22 cellular contexts compared by ENCODE assay signal in genomic region chr1:184225501-184226487, GRCh38.
DNase-seq lines count a peak whose midpoint lies in the region; ATAC-seq and TF ChIP-seq lines count a peak whose summit lies in the region.
"Had no signal": no experiment of that assay in that cellular context is flagged by ENCODE, and none has a peak within 500 bp of the region (broad histone marks: within the 10 kb centered on the region; RNA-seq: fewer than 3 reads in every experiment).

No MANE protein-coding gene starts in this region.

- TF ChIP-seq RAD21 in IMR-90 (IDR thresholded peaks at IDR 0.05; ENCODE audit: low read length): no peak
- TF ChIP-seq RAD21 in neural cell (conservative IDR thresholded peaks at IDR 0.05): no peak

- CTCF ChIA-PET in IMR-90 (lab: Yijun Ruan, JAX) (interaction anchor here (0.7 to 2.1 kb wide), 2 partner anchors 15 to 150 kb away, joined by 3 to 6 read pairs; no protein-coding TSS in a partner anchor), MCF 10A (lab: Yijun Ruan, JAX) (interaction anchor here (0.6 to 7.0 kb wide), 11 partner anchors 10 to 466 kb away, joined by 3 to 122 read pairs (median 9); no protein-coding TSS in a partner anchor)

- no peak for TF ChIP-seq POLR2A in IMR-90 (IDR thresholded peaks at IDR 0.05; ENCODE audit: low read depth, low read length)

- dilution Hi-C loops in IMR-90 (cut with HindIII; ENCODE audit: low sequenced_read_pairs, unreplicated experiment): no loop called here

- no peak overlapping the region for H4K5ac ChIP-seq in IMR-90 (ENCODE audit: low read depth, low read length)

- no peak overlapping the region for H3K23ac ChIP-seq in IMR-90 (ENCODE audit: low read depth, low read length)

- H3K27ac Mint-ChIP-seq in brain (peak overlapping the region in 4 of 5 experiments; percentile 81 to 96 (median 90)), MCF 10A (ENCODE audit: low read depth, unreplicated experiment) (no peak overlapping the region)
- H3K27ac Mint-ChIP-seq: CD4-positive, alpha-beta T cell had no signal

- H3K9me2 ChIP-seq in neural cell (ENCODE audit: insufficient read depth, low read length): no peaks in the 10 kb centered on the region
- H3K9me2 ChIP-seq: SK-N-SH had no signal

- no peaks in the 10 kb centered on the region for H3K79me1 ChIP-seq in IMR-90 (ENCODE audit: low read depth in 1 of 2, low read length in 2 of 2)

- DNase-seq in IMR-90 (no peak), retina (peak; percentile 45), MCF 10A (ENCODE audit: unreplicated experiment) (no peak)
- DNase-seq: CD4-positive, alpha-beta T cell; COR-L47; DMS79; KG1; NCI-H1105; NCI-H446; NCI-H69; PC-9; RPMI8226; SHP77; SK-N-SH had no signal

- no peaks in the 10 kb centered on the region for H4K20me1 ChIP-seq in IMR-90 (ENCODE audit: insufficient read depth, low read length)
- H4K20me1 ChIP-seq in neural cell (ENCODE audit: insufficient read depth): no peaks in the 10 kb centered on the region
- H4K20me1 ChIP-seq: BLaER1 had no signal

- no peak overlapping the region for H2BK120ac ChIP-seq in IMR-90 (ENCODE audit: low read depth, low read length)

- H2BK15ac ChIP-seq in IMR-90 (ENCODE audit: low read depth, low read length): no peak overlapping the region

- TF ChIP-seq CTCF in IMR-90 (conservative IDR thresholded peaks at IDR 0.05; ENCODE audit: low read depth, low read length) (no peak), brain (conservative IDR thresholded peaks at IDR 0.05) (no peak), neural cell (IDR thresholded peaks at IDR 0.05; ENCODE audit: poor library complexity, severe bottlenecking) (no peak), MCF 10A (IDR thresholded peaks at IDR 0.05; ENCODE audit: unreplicated experiment) (no peak)

- no peak overlapping the region for H3K14ac ChIP-seq in IMR-90 (replicated peaks; ENCODE audit: low read depth, low read length)

- peak; percentile 77 for TF ChIP-seq EP300 in neural cell (conservative IDR thresholded peaks at IDR 0.05; ENCODE audit: poor library complexity, severe bottlenecking)

- H3F3A ChIP-seq in neural cell (ENCODE audit: insufficient read depth, low read length, poor library complexity, severe bottlenecking): no peaks in the 10 kb centered on the region

- H3K9me3 Mint-ChIP-seq in brain (peaks cover 0 to 5% (median 3%) of the 10 kb centered on the region in 5 experiments), MCF 10A (ENCODE audit: unreplicated experiment) (no peaks in the 10 kb centered on the region)
- H3K9me3 Mint-ChIP-seq: CD4-positive, alpha-beta T cell had no signal

- no peak overlapping the region for H4K8ac ChIP-seq in IMR-90 (ENCODE audit: low read depth in 2 of 2, low read length in 2 of 2)

- intact Hi-C loops in IMR-90 (cut with micrococcal nuclease) (loop anchor here (10.0 kb wide), 2 partner anchors 271 to 571 kb away; partner anchors contain the start of gene APOBEC4), MCF 10A (cut with micrococcal nuclease) (no loop called here)

- ATAC-seq in IMR-90 (ENCODE audit: low read depth): no peak
- no peak for ATAC-seq in GM21390 (IDR thresholded peaks at IDR 0.05; ENCODE audit: unreplicated experiment)
- no peak for ATAC-seq in HG02678 (IDR thresholded peaks at IDR 0.05; ENCODE audit: unreplicated experiment)
- ATAC-seq: A549, HepG2 had no signal

- no peak overlapping the region for H3K4ac ChIP-seq in IMR-90 (ENCODE audit: low read depth, low read length)

- 95% methylated on average over 12 of the region's 36 CpGs; no CpG with 5 or more reads in 1 of the 2 experiments for WGBS in IMR-90 (ENCODE audit: extremely low coverage in 2 of 2, insufficient read length in 1 of 2), 2 experiments

- H3K18ac ChIP-seq in IMR-90 (ENCODE audit: low read depth, low read length): no peak overlapping the region

- H2AK5ac ChIP-seq in IMR-90 (ENCODE audit: low read depth, low read length): no peak overlapping the region

- H2BK5ac ChIP-seq in IMR-90 (ENCODE audit: low read depth, low read length, poor library complexity, severe bottlenecking): no peak overlapping the region

- H3K4me2 ChIP-seq in IMR-90 (ENCODE audit: low read depth, low read length): no peak overlapping the region
- H3K4me2 ChIP-seq in neural cell (ENCODE audit: low read length): no peak overlapping the region
- H3K4me2 ChIP-seq: A549, BLaER1, PC-9, SK-N-SH had no signal

- H3K4me3 ChIP-seq in IMR-90 (ENCODE audit: insufficient read depth, low read depth, low read length) (no peak overlapping the region), neural cell (ENCODE audit: low read length) (peak overlapping the region; percentile 10)
- H3K4me3 ChIP-seq: A549, BLaER1, PC-9 had no signal

- H3K4me3 Mint-ChIP-seq in brain: peak overlapping the region in 2 of 5 experiments; percentile 32
- H3K4me3 Mint-ChIP-seq in MCF 10A (ENCODE audit: unreplicated experiment): no peak overlapping the region
- H3K4me3 Mint-ChIP-seq: CD4-positive, alpha-beta T cell had no signal

- H3K9ac ChIP-seq in IMR-90 (ENCODE audit: low read depth, low read length) (no peak overlapping the region), neural cell (ENCODE audit: low read length) (peak overlapping the region; percentile 33)
- H3K9ac ChIP-seq: BLaER1, SK-N-SH had no signal

- POLR2A ChIA-PET in IMR-90 (lab: Charles Lee; ENCODE audit: unreplicated experiment): no interaction called here
- POLR2A ChIA-PET in MCF 10A (lab: Yijun Ruan, JAX): interaction anchor here (0.9 to 1.0 kb wide), 2 partner anchors 51 to 156 kb away, joined by 3 read pairs; no protein-coding TSS in a partner anchor

- no peak overlapping the region for H3K27ac ChIP-seq in IMR-90 (ENCODE audit: insufficient read depth, low read length)
- H3K27ac ChIP-seq in neural cell (ENCODE audit: low read length): peak overlapping the region; percentile 44
- H3K27ac ChIP-seq: A549, BLaER1, HL-60, PC-9 had no signal

- H3K36me3 ChIP-seq in IMR-90 (ENCODE audit: control insufficient read depth, insufficient read depth, low read length) (no peaks in the 10 kb centered on the region), neural cell (ENCODE audit: insufficient read depth, low read length) (no peaks in the 10 kb centered on the region)
- H3K36me3 ChIP-seq: BLaER1 had no signal

- peaks cover 4% of the 10 kb centered on the region; the same call in 1 of the 2 replicates for H3K9me1 ChIP-seq in IMR-90 (ENCODE audit: insufficient read depth, low read length)

- BruUV-seq in IMR-90 (replicated peaks; lab: Mats Ljungman, UMichigan) (no TSS peak), MCF 10A (replicated peaks; lab: Mats Ljungman, UMichigan) (no TSS peak)

- H4K91ac ChIP-seq in IMR-90 (ENCODE audit: insufficient read depth, low read depth, low read length): 0 out of 2 replicates have a peak overlapping the region, but pooled peaks have one; percentile 23

- no peak overlapping the region for H2BK20ac ChIP-seq in IMR-90 (ENCODE audit: low read depth, low read length)

- H3K27me3 Mint-ChIP-seq in brain (peaks cover 3% of the 10 kb centered on the region), MCF 10A (ENCODE audit: insufficient read depth, unreplicated experiment) (peaks cover 15% of the 10 kb centered on the region)

- H2AK9ac ChIP-seq in IMR-90 (replicated peaks; ENCODE audit: low read depth, low read length, poor library complexity): no peak overlapping the region

- H3K36me3 Mint-ChIP-seq in brain (no peaks in the 10 kb centered on the region), MCF 10A (ENCODE audit: insufficient read depth, unreplicated experiment) (peaks cover 4% of the 10 kb centered on the region)

- H3K9me3 ChIP-seq in IMR-90 (ENCODE audit: control insufficient read depth, insufficient read depth, low read length): no peaks in the 10 kb centered on the region
- no peaks in the 10 kb centered on the region for H3K9me3 ChIP-seq in neural cell (ENCODE audit: low read length)
- H3K9me3 ChIP-seq: A549, BLaER1, SK-N-SH had no signal

- in situ Hi-C loops in IMR-90 (cut with MboI; ENCODE audit: low sequenced_read_pairs): loop anchor here (10.0 kb wide), 1 partner anchor 439 kb away; no protein-coding TSS in a partner anchor

- H3K27me3 ChIP-seq in IMR-90 (ENCODE audit: control insufficient read depth, insufficient read depth, low read length) (peaks cover 11% of the 10 kb centered on the region), neural cell (ENCODE audit: insufficient read depth, low read depth, low read length) (no peaks in the 10 kb centered on the region)
- H3K27me3 ChIP-seq: BLaER1 had no signal

- H3K56ac ChIP-seq in IMR-90 (ENCODE audit: extremely low read depth, insufficient read depth, low read length): no peak overlapping the region

- no peaks in the 10 kb centered on the region for H3K79me2 ChIP-seq in neural cell (replicated peaks; ENCODE audit: insufficient read depth, low read length)

- H3K4me1 ChIP-seq in IMR-90 (ENCODE audit: control insufficient read depth, insufficient read depth, low read length): no peaks in the 10 kb centered on the region; the same call in 1 of the 2 replicates
- H3K4me1 ChIP-seq: A549, BLaER1 had no signal

- H2AFZ ChIP-seq in IMR-90 (replicated peaks; ENCODE audit: low read length, poor library complexity) (no peak overlapping the region), neural cell (ENCODE audit: low read depth, low read length) (no peak overlapping the region)
- H2AFZ ChIP-seq: PC-9 had no signal

- peaks cover 21% of the 10 kb centered on the region for H3K4me1 Mint-ChIP-seq in brain
- H3K4me1 Mint-ChIP-seq in MCF 10A (ENCODE audit: insufficient read depth, unreplicated experiment): peaks cover 5% of the 10 kb centered on the region

TF ChIP-seq in IMR-90, 13 proteins besides CTCF, POLR2A, EP300 and RAD21 (continues in another document):
- TF ChIP-seq SMC3 (IDR thresholded peaks at IDR 0.05; ENCODE audit: low read depth, low read length) (no peak), RCOR1 (IDR thresholded peaks at IDR 0.05; ENCODE audit: insufficient replicate concordance, low read length) (no peak), MAZ (IDR thresholded peaks at IDR 0.05; ENCODE audit: borderline replicate concordance, low read depth, low read length) (no peak), RFX5 (IDR thresholded peaks at IDR 0.05; ENCODE audit: low read depth, low read length) (no peak), BHLHE40 (IDR thresholded peaks at IDR 0.05; ENCODE audit: low read depth, low read length) (no peak), FOS (IDR thresholded peaks at IDR 0.05; ENCODE audit: low read depth, low read length) (no peak), MAFK (IDR thresholded peaks at IDR 0.05; ENCODE audit: low read depth, low read length) (no peak)

TF ChIP-seq in neural cell, 6 proteins besides CTCF, POLR2A, EP300 and RAD21 (continues in another document):
- no peak for TF ChIP-seq SMC3 (conservative IDR thresholded peaks at IDR 0.05; ENCODE audit: poor library complexity)
- no peak for TF ChIP-seq EZH2 (IDR thresholded peaks at IDR 0.05; ENCODE audit: borderline replicate concordance, insufficient read depth, low read length, poor library complexity, severe bottlenecking)
- TF ChIP-seq MXI1 (conservative IDR thresholded peaks at IDR 0.05; ENCODE audit: poor library complexity, severe bottlenecking): no peak
- TF ChIP-seq TAF1 (IDR thresholded peaks at IDR 0.05; ENCODE audit: low read depth): no peak
